In the genomic region with DNA sequence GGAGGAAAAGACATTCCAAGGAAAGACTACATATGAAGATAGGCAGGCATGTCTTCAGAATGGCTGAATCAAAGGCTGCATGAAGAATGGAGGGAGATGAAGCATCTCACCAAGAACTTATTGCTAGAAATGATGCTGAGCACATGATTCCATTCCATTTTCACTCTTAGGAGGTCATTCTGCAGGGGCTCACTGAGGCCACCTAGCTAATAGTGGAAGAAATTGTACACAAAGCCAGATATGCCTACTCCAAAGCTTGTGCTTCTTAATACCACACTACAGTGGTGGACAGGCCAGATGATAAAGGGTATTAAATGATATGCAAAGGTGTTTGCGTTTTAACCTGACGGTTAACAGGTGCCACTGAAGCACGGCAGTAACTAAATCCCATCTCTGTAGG, we compare ENCODE assay signal across 10 cellular contexts. TPM values are rescaled to one million over a fixed set of nuclear protein-coding genes. Genes with fewer than 3 reads are reported as not detected.
DNase-seq lines count a peak whose midpoint lies in the region; ATAC-seq, FAIRE-seq and TF ChIP-seq lines count a peak whose summit lies in the region.
"Had no signal": no experiment of that assay in that cellular context is flagged by ENCODE, and none has a peak within 500 bp of the region (broad histone marks: within the 10 kb centered on the region; RNA-seq: fewer than 3 reads in every experiment).

No MANE protein-coding gene starts in this region.

- H3K9me1 ChIP-seq in K562 (ENCODE audit: control insufficient read depth, insufficient read depth, low read length): no peaks in the 10 kb centered on the region

- intact Hi-C loops in K562 (cut with micrococcal nuclease) (no loop called here), left lung (cut with DNase I) (no loop called here)

- H3K27me3 ChIP-seq in K562 (ENCODE audit: control insufficient read depth in 2 of 2, insufficient read depth in 2 of 2, low read length in 2 of 2) (no peaks in the 10 kb centered on the region), left lung (no peaks in the 10 kb centered on the region)

- H3K9me3 ChIP-seq in K562 (replicated peaks; ENCODE audit: control insufficient read depth, insufficient read depth, low read depth, low read length): no peaks in the 10 kb centered on the region
- H3K9me3 ChIP-seq in left lung: no peaks in the 10 kb centered on the region

- TF ChIP-seq EP300 in Ishikawa (IDR thresholded peaks at IDR 0.05; ENCODE audit: borderline replicate concordance): no peak
- TF ChIP-seq EP300 in K562 (IDR thresholded peaks at IDR 0.05; ENCODE audit: low read length): no peak

- WGBS in K562 (ENCODE audit: insufficient coverage, low coverage, missing lambda C conversion rate): 91% methylated on average over 3 of the region's 3 CpGs

- CTCF ChIA-PET in K562 (lab: Yijun Ruan, JAX; ENCODE audit: low intra/inter-chr PET ratio): interaction anchor here (0.5 kb wide), 1 partner anchor 27 kb away, joined by 3 read pairs; no protein-coding TSS in a partner anchor

- H3K4me3 ChIP-seq in K562: no peak overlapping the region
- no peak overlapping the region for H3K4me3 ChIP-seq in left lung

- TF ChIP-seq CTCF in K562 (IDR thresholded peaks at IDR 0.05 in 2 of 3, conservative IDR thresholded peaks at IDR 0.05 in 1 of 3; ENCODE audit: insufficient read depth in 2 of 3, low read depth in 1 of 3, low read length in 3 of 3): peak; percentile 37 to 47 (median 39); a peak in 4 of 6 replicates
- TF ChIP-seq CTCF in left lung (IDR thresholded peaks at IDR 0.05): no peak

- peak; percentile 73 for FAIRE-seq in K562 (lab: Jason Lieb, UNC)

- BruUV-seq in K562 (replicated peaks; lab: Mats Ljungman, UMichigan): no TSS peak

- H3K36me3 ChIP-seq in K562 (ENCODE audit: control insufficient read depth, insufficient read depth, low read length): peaks cover 80% of the 10 kb centered on the region
- H3K36me3 ChIP-seq in left lung: peaks cover 0 to 78% of the 10 kb centered on the region in 2 donors

- ATAC-seq in K562: peak; percentile 79
- peak; percentile 22 for ATAC-seq in left lung
- ATAC-seq in GM18909 (IDR thresholded peaks at IDR 0.05; ENCODE audit: poor library complexity, unreplicated experiment): no peak
- ATAC-seq in GM21528 (IDR thresholded peaks at IDR 0.05; ENCODE audit: low FRiP score, unreplicated experiment): no peak
- ATAC-seq: T-cell had no signal

- H3K4me2 ChIP-seq in K562 (ENCODE audit: insufficient read depth, low read length): no peak overlapping the region

- no peak overlapping the region for H3K27ac ChIP-seq in K562 (ENCODE audit: extremely low read depth, low read depth, low read length)
- no peak overlapping the region for H3K27ac ChIP-seq in left lung

- no peak for TF ChIP-seq POLR2A in K562 (conservative IDR thresholded peaks at IDR 0.05)

- POLR2A ChIA-PET in K562 (lab: Yijun Ruan, JAX): interaction anchor here (0.6 to 1.7 kb wide), 2 partner anchors 11 to 285 kb away, joined by 3 to 5 read pairs; no protein-coding TSS in a partner anchor

- peaks cover 14% of the 10 kb centered on the region for H4K20me1 ChIP-seq in K562 (replicated peaks; ENCODE audit: control insufficient read depth, insufficient read depth, low read length)

- no peak overlapping the region for H3K9ac ChIP-seq in K562 (ENCODE audit: insufficient read depth in 1 of 2, low read depth in 2 of 2, low read length in 2 of 2)

- TF ChIP-seq RAD21 in Ishikawa (IDR thresholded peaks at IDR 0.05; ENCODE audit: low read depth) (0 out of 2 replicates have a peak, but pooled peaks have one; percentile 14), K562 (CRISPR knock-in tag; conservative IDR thresholded peaks at IDR 0.05 in 1 of 2, IDR thresholded peaks at IDR 0.05 in 1 of 2) (no peak)

- DNase-seq in ELR (ENCODE audit: low read depth): peak; percentile 26
- peak in 1 of 4 experiments; percentile 13 for DNase-seq in K562 (ENCODE audit: extremely low read depth in 1 of 4, low spot score in 3 of 4)
- DNase-seq in left lung: no peak
- DNase-seq in NCI-H2196 treated with DMSO at 0.1 percent for 48 hours (lab: John Stamatoyannopoulos, UW; ENCODE audit: unreplicated experiment): no peak
- no peak for DNase-seq in activated CD4-positive, alpha-beta T cell treated with anti-CD3 and anti-CD28 coated beads for 4 hours
- DNase-seq: activated T-cell treated with anti-CD3 and anti-CD28 coated beads, Interleukin-2, amount 50 U/mL, for 1 hour; T-cell had no signal

- no peaks in the 10 kb centered on the region; the same call in 2 of the 3 replicates for H3K79me2 ChIP-seq in K562 (ENCODE audit: control insufficient read depth, insufficient read depth, low read length)

- in situ Hi-C loops in K562 (cut with MboI): no loop called here

- H3K4me1 ChIP-seq in K562 (replicated peaks in 1 of 2; ENCODE audit: control insufficient read depth in 2 of 2, insufficient read depth in 2 of 2, low read length in 2 of 2): peaks cover 0 to 3% of the 10 kb centered on the region in 2 experiments; a peak in 2 of 5 replicates
- peaks cover 6 to 10% of the 10 kb centered on the region in 2 donors for H3K4me1 ChIP-seq in left lung

- no peak overlapping the region for H2AFZ ChIP-seq in K562 (ENCODE audit: low read depth, low read length)

RNA-seq across cellular contexts. Expression of gene NDUFA8, which starts 14.7 kb away (rescaled TPM):
- 8.5 and 9.1 TPM in 2 replicates for total RNA-seq in K562 (2011; cell fraction: chromatin; rRNA removed; ENCODE audit: low replicate concordance)
- 14.0 and 14.7 TPM in 2 replicates for total RNA-seq in K562 (2011; cell fraction: nucleolus; rRNA removed)
- total RNA-seq in K562 (2011; cell fraction: nucleoplasm; rRNA removed): 15.0 and 20.9 TPM in 2 replicates
- total RNA-seq in K562 (2014; rRNA removed) (105 and 115 TPM in 2 replicates), K562 (2014; rRNA removed; fragmentation: Illumina TruSeq; extraction: Trizol) (105 and 114 TPM in 2 replicates), K562 (2015; rRNA removed; fragmentation: Illumina TruSeq; extraction: Trizol) (122 and 133 TPM in 2 replicates), K562 (2021) (126 and 134 TPM in 2 replicates), left lung (10 to 100 TPM; 42.9 to 43.4 TPM)
- polyA plus RNA-seq in K562 (2011; rRNA removed) (135 and 165 TPM in 2 replicates), K562 (2014; fragmentation: Illumina TruSeq; extraction: Trizol) (198 and 204 TPM in 2 replicates), K562 (2014; fragmentation: Nextera tagmentation; extraction: Ambion mirVana) (100 to 1,000 TPM; 126 to 189 TPM), K562 (2014; rRNA removed) (194 and 212 TPM in 2 replicates)
- 122 and 153 TPM in 2 replicates for polyA plus RNA-seq in K562 (2011; cell fraction: cytosol; rRNA removed)
- polyA plus RNA-seq in K562 (2011; cell fraction: nucleus; rRNA removed): 35.7 and 49.8 TPM in 2 replicates
- 157 and 216 TPM in 2 replicates for polyA plus RNA-seq in K562 (2012)
- polyA minus RNA-seq in K562 (2011; rRNA and poly(A)+ RNA removed): 106 and 126 TPM in 2 replicates
- polyA minus RNA-seq in K562 (2011; cell fraction: cytosol; rRNA and poly(A)+ RNA removed): 50.4 and 52.5 TPM in 2 replicates
- polyA minus RNA-seq in K562 (2011; cell fraction: nucleus; rRNA and poly(A)+ RNA removed): 8.5 and 15.7 TPM in 2 replicates

RNA-seq across cellular contexts. Expression of gene MORN5, which starts 14.9 kb away (rescaled TPM):
- total RNA-seq in K562 (2011; cell fraction: chromatin; rRNA removed; ENCODE audit: low replicate concordance): not detected in 2 replicates
- total RNA-seq in K562 (2011; cell fraction: nucleolus; rRNA removed): not detected in 2 replicates
- not detected in 2 replicates for total RNA-seq in K562 (2011; cell fraction: nucleoplasm; rRNA removed)
- total RNA-seq in K562 (2014; rRNA removed): not detected in 2 replicates
- total RNA-seq in K562 (2014; rRNA removed; fragmentation: Illumina TruSeq; extraction: Trizol): not detected in 2 replicates
- total RNA-seq in K562 (2015; rRNA removed; fragmentation: Illumina TruSeq; extraction: Trizol): not detected in 2 replicates
- not detected in 2 replicates for total RNA-seq in K562 (2021)
- not detected in 2 replicates for polyA plus RNA-seq in K562 (2011; rRNA removed)
- not detected in 2 replicates for polyA plus RNA-seq in K562 (2011; cell fraction: cytosol; rRNA removed)
- polyA plus RNA-seq in K562 (2011; cell fraction: nucleus; rRNA removed): not detected in 2 replicates
- polyA plus RNA-seq in K562 (2012): not detected in 2 replicates
- polyA plus RNA-seq in K562 (2014; fragmentation: Illumina TruSeq; extraction: Trizol): not detected in 2 replicates
- polyA plus RNA-seq in K562 (2014; fragmentation: Nextera tagmentation; extraction: Ambion mirVana): not detected
- polyA plus RNA-seq in K562 (2014; rRNA removed): not detected in 2 replicates
- polyA minus RNA-seq in K562 (2011; rRNA and poly(A)+ RNA removed): not detected in 2 replicates
- polyA minus RNA-seq in K562 (2011; cell fraction: cytosol; rRNA and poly(A)+ RNA removed): not detected in 2 replicates
- polyA minus RNA-seq in K562 (2011; cell fraction: nucleus; rRNA and poly(A)+ RNA removed): not detected in 2 replicates
- 1 to 10 TPM in 1 of 2 donors, not detected in 1; 3.0 TPM for total RNA-seq in left lung
- total RNA-seq: T-cell had no signal

RNA-seq across cellular contexts. Expression of gene TTLL11, which starts 51.7 kb away (rescaled TPM):
- 2.7 and 3.5 TPM in 2 replicates for total RNA-seq in K562 (2011; cell fraction: chromatin; rRNA removed; ENCODE audit: low replicate concordance)
- total RNA-seq in K562 (2011; cell fraction: nucleolus; rRNA removed): 1.3 and 1.4 TPM in 2 replicates
- 1.1 and 1.9 TPM in 2 replicates for total RNA-seq in K562 (2011; cell fraction: nucleoplasm; rRNA removed)
- total RNA-seq in K562 (2014; rRNA removed): 3.0 TPM in 2 replicates
- 2.6 and 2.9 TPM in 2 replicates for total RNA-seq in K562 (2014; rRNA removed; fragmentation: Illumina TruSeq; extraction: Trizol)
- 2.5 and 3.3 TPM in 2 replicates for total RNA-seq in K562 (2015; rRNA removed; fragmentation: Illumina TruSeq; extraction: Trizol)
- 4.2 and 4.4 TPM in 2 replicates for total RNA-seq in K562 (2021)
- polyA plus RNA-seq in K562 (2011; rRNA removed): 2.0 and 2.7 TPM in 2 replicates
- polyA plus RNA-seq in K562 (2011; cell fraction: cytosol; rRNA removed): 3.2 and 3.9 TPM in 2 replicates
- polyA plus RNA-seq in K562 (2011; cell fraction: nucleus; rRNA removed): 1.9 and 2.2 TPM in 2 replicates
- 2.8 and 3.9 TPM in 2 replicates for polyA plus RNA-seq in K562 (2012)
- 4.2 and 4.3 TPM in 2 replicates for polyA plus RNA-seq in K562 (2014; fragmentation: Illumina TruSeq; extraction: Trizol)
- polyA plus RNA-seq in K562 (2014; fragmentation: Nextera tagmentation; extraction: Ambion mirVana): 1 to 10 TPM in 1 of 2 experiments, under 1 TPM in 1; 0.83 to 1.5 TPM
- 3.7 and 4.3 TPM in 2 replicates for polyA plus RNA-seq in K562 (2014; rRNA removed)
- 2.6 and 3.0 TPM in 2 replicates for polyA minus RNA-seq in K562 (2011; rRNA and poly(A)+ RNA removed)
- 0.38 and 2.2 TPM in 2 replicates for polyA minus RNA-seq in K562 (2011; cell fraction: cytosol; rRNA and poly(A)+ RNA removed)
- polyA minus RNA-seq in K562 (2011; cell fraction: nucleus; rRNA and poly(A)+ RNA removed): 1.3 and 1.6 TPM in 2 replicates
- total RNA-seq in left lung: 1 to 10 TPM; 5.4 to 9.8 TPM

Comparison
In these comparisons a context has a peak if more than half of its experiments do, and no peak if none do; other contexts are left out.
1. ATAC-seq: peak in K562 (single experiment) and left lung (single experiment); none in GM18909 (single experiment) and GM21528 (single experiment).
2. CTCF ChIP-seq: peak in K562 (3 of 3); none in left lung (0 of 2).